Comparison of ENCODE assay signal across 9 cellular contexts in the genomic region with DNA sequence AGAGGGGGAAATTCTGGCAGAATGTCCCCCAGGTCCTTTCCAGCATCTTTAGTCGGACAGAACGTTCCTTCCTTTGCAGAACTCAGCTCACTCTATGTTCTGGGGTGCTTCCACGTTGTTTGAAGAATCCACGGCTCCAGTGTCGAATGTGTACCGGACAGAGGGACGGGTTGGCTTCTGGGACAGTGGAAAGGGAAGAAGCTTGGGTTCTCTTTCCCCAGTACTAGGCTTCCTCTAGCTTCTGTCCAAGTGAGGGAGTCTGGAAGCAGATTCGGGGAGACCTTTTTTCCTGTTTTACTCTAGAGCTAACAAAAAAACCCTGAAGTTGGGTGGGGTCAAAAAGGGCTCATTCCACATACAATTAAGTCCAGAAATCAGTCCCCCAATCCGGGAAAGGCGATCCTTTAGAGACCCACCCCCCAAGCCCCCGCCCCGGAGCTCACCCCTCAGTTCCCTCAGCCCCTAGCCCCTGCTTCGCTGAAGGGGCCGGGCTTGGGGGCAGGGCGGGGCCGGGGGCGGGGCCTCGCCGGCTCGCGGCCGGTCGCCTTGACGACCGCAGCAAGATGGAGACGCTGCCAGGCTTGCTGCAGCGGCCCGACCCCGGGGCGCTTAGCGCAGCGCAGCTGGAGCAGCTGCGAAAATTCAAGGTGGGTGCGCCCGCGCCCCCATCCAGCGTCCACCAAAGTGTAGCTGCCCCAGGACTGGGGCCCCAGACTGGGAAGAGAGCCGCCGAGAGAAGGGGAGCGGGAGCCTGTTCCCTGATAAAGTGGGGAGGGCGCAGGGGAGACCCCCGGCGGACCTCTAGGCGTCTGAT. TPM values are rescaled to one million over a fixed set of nuclear protein-coding genes. Genes with fewer than 3 reads are reported as not detected.
DNase-seq lines count a peak whose midpoint lies in the region; ATAC-seq and TF ChIP-seq lines count a peak whose summit lies in the region.
"Had no signal": no experiment of that assay in that cellular context is flagged by ENCODE, and none has a peak within 500 bp of the region (broad histone marks: within the 10 kb centered on the region; RNA-seq: fewer than 3 reads in every experiment).

A gene with protein sequence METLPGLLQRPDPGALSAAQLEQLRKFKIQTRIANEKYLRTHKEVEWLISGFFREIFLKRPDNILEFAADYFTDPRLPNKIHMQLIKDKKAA (plus strand): TSS at position 549 of the 814 bp plus-strand sequence. CDS start 15 bp downstream, at position 564.

- no peaks in the 10 kb centered on the region for H3K27me3 ChIP-seq in right lobe of liver

- no peaks in the 10 kb centered on the region for H3K9me3 ChIP-seq in right lobe of liver

- H3K36me3 ChIP-seq in right lobe of liver, result no peaks in the 10 kb centered on the region

- ATAC-seq in HG02763 (IDR thresholded peaks at IDR 0.05; ENCODE audit: unreplicated experiment) (peak; percentile 57), right lobe of liver (peak; percentile 86 to 87 (median 86)), GM18867 (IDR thresholded peaks at IDR 0.05; ENCODE audit: unreplicated experiment) (no peak)

- peaks cover 0 to 13% (median 3%) of the 10 kb centered on the region in 4 donors for H3K4me1 ChIP-seq in right lobe of liver

- peak within 1 kb of the TSS; percentile 47 for H3K4me3 ChIP-seq in choroid plexus epithelial cell (ENCODE audit: low read depth, low read length)
- H3K4me3 ChIP-seq in right lobe of liver, result peak within 1 kb of the TSS; percentile 37 to 59 (median 54)

- TF ChIP-seq POLR2A in right lobe of liver (IDR thresholded peaks at IDR 0.05), result no peak

- peak within 1 kb of the TSS; percentile 30 to 49 (median 48) for H3K27ac ChIP-seq in right lobe of liver

- intact Hi-C loops in right lobe of liver (cut with DNase I), result no loop called here

- TF ChIP-seq CTCF in choroid plexus epithelial cell (conservative IDR thresholded peaks at IDR 0.05; ENCODE audit: low read depth, low read length) (no peak), right lobe of liver (IDR thresholded peaks at IDR 0.05) (no peak)

- peak; percentile 37 for DNase-seq in ELR (ENCODE audit: low read depth)
- peak in 3 of 5 experiments; percentile 15 to 65 (median 20) for DNase-seq in T-helper 2 cell
- DNase-seq in choroid plexus epithelial cell (ENCODE audit: low read depth), result peak; percentile 25
- peak in 1 of 3 donors; percentile 42 for DNase-seq in right lobe of liver
- peak; percentile 30 for DNase-seq in stimulated activated CD8-positive, alpha-beta memory T cell treated with anti-CD3 and anti-CD28 coated beads, Interleukin-12 subunit alpha, Interleukin-12 subunit beta, amount 100 ng/mL, for 4 hours (ENCODE audit: low read depth)
- DNase-seq in midbrain (lab: John Stamatoyannopoulos, UW), result no peak

- WGBS in right lobe of liver (ENCODE audit: insufficient coverage, low coverage, low lambda C conversion rate, missing lambda C conversion rate), result 5% methylated on average over 8 of the region's 44 CpGs

RNA-seq across cellular contexts. Expression of the gene that starts here (rescaled TPM):
- not detected for total RNA-seq in right lobe of liver
- total RNA-seq: T-helper 1 cell treated with Interleukin-12 subunit alpha and Interleukin-12 subunit beta and Interleukin-4 antibody, amounts not matched to agents 30 ng/mL and 1 ng/mL, for 36 hours had no signal

Comparison
In these comparisons a context has a peak if more than half of its experiments do, and no peak if none do; other contexts are left out.
1. Peak in ATAC-seq, H3K4me3 ChIP-seq and H3K27ac ChIP-seq in right lobe of liver; RNA of the gene not detected or under 1 TPM.